10 cellular contexts compared by ENCODE assay signal in the genomic region with DNA sequence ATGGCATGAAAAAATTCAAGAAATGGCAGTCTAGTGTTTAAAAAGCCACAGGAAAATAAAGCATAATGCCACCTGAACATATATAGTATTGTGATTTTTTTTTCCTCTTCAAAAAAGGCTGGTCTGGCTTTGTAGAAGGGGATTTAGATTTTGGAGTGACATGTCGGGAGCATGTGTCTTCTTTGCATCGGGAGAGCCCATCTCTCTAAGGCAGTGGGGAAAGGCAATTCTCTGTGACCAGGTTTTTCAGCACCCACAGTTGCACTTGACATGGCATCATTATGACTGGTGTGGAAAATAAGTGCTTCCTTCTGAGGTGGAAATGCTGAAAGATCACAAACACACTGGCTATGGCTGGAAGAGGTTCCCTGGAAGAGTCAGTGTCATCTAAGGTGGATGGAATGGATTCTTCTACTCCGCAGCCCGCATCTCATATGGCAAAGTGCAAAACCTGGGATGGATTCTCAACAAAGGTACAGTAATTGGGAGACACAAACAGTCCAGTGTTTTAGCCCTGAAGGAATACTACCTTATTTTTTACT.
DNase-seq lines count a peak whose midpoint lies in the region; ATAC-seq and TF ChIP-seq lines count a peak whose summit lies in the region.
"Had no signal": no experiment of that assay in that cellular context is flagged by ENCODE, and none has a peak within 500 bp of the region (broad histone marks: within the 10 kb centered on the region; RNA-seq: fewer than 3 reads in every experiment).

No MANE protein-coding gene starts in this region.

- peaks cover 36% of the 10 kb centered on the region for H3K4me1 ChIP-seq in suprapubic skin

- DNase-seq in activated CD4-positive, alpha-beta T cell treated with anti-CD3 and anti-CD28 coated beads for 36 hours: peak; percentile 13
- no peak for DNase-seq in activated CD4-positive, alpha-beta T cell treated with anti-CD3 and anti-CD28 coated beads for 48 hours
- DNase-seq in NCI-H526 (lab: John Stamatoyannopoulos, UW): peak; percentile 71 to 84
- DNase-seq in dedifferentiated amniotic fluid mesenchymal stem cell (ENCODE audit: extremely low spot score): peak; percentile 84
- DNase-seq in kidney tubule cell (ENCODE audit: low spot score): peak; percentile 66
- DNase-seq in suprapubic skin (ENCODE audit: low spot score in 2 of 2): no peak

- 1% methylated on average over 4 of the region's 4 CpGs for WGBS in suprapubic skin

- TF ChIP-seq CTCF in suprapubic skin (IDR thresholded peaks at IDR 0.05): no peak

- intact Hi-C loops in activated CD4-positive, alpha-beta T cell treated with anti-CD3 and anti-CD28 coated beads for 36 hours (cut with DNase I, micrococcal nuclease): loop anchor here in 1 of 2 experiments (5.0 kb wide), 1 partner anchor 169 kb away; no protein-coding TSS in a partner anchor

- no peak overlapping the region for H3K4me3 Mint-ChIP-seq in activated CD4-positive, alpha-beta T cell treated with anti-CD3 and anti-CD28 coated beads for 36 hours
- H3K4me3 Mint-ChIP-seq: CD4-positive, CD25-positive, alpha-beta regulatory T cell; stimulated activated naive CD8-positive, alpha-beta T cell treated with anti-CD3 and anti-CD28 coated beads, Interleukin-15, Interleukin-2, amounts not matched to agents 100 ng/mL and 50 ng/mL, for 24 hours had no signal

- H3K4me3 ChIP-seq in suprapubic skin: peak overlapping the region; percentile 37

- no peak overlapping the region for H3K27ac Mint-ChIP-seq in activated CD4-positive, alpha-beta T cell treated with anti-CD3 and anti-CD28 coated beads for 36 hours
- H3K27ac Mint-ChIP-seq: CD4-positive, CD25-positive, alpha-beta regulatory T cell; stimulated activated naive CD8-positive, alpha-beta T cell treated with anti-CD3 and anti-CD28 coated beads, Interleukin-15, Interleukin-2, amounts not matched to agents 100 ng/mL and 50 ng/mL, for 24 hours had no signal

- POLR2A ChIA-PET in activated CD4-positive, alpha-beta T cell treated with anti-CD3 and anti-CD28 coated beads for 36 hours (lab: Charles Lee): no interaction called here

- no peak overlapping the region for H3K27ac ChIP-seq in suprapubic skin

- CTCF ChIA-PET in activated CD4-positive, alpha-beta T cell treated with anti-CD3 and anti-CD28 coated beads for 36 hours (lab: Charles Lee): no interaction called here

- H3K36me3 Mint-ChIP-seq in activated CD4-positive, alpha-beta T cell treated with anti-CD3 and anti-CD28 coated beads for 36 hours (ENCODE audit: low read depth): no peaks in the 10 kb centered on the region
- H3K36me3 Mint-ChIP-seq: CD4-positive, CD25-positive, alpha-beta regulatory T cell had no signal

- peaks cover 7% of the 10 kb centered on the region for H3K4me1 Mint-ChIP-seq in activated CD4-positive, alpha-beta T cell treated with anti-CD3 and anti-CD28 coated beads for 36 hours

- peaks cover 15% of the 10 kb centered on the region for H3K27me3 ChIP-seq in suprapubic skin

- no peaks in the 10 kb centered on the region for H3K9me3 ChIP-seq in suprapubic skin

- H3K9me3 Mint-ChIP-seq in activated CD4-positive, alpha-beta T cell treated with anti-CD3 and anti-CD28 coated beads for 36 hours (ENCODE audit: low read depth): no peaks in the 10 kb centered on the region
- H3K9me3 Mint-ChIP-seq: stimulated activated naive CD8-positive, alpha-beta T cell treated with anti-CD3 and anti-CD28 coated beads, Interleukin-15, Interleukin-2, amounts not matched to agents 100 ng/mL and 50 ng/mL, for 24 hours had no signal

- TF ChIP-seq POLR2A in suprapubic skin (IDR thresholded peaks at IDR 0.05): no peak

- ATAC-seq in activated CD4-positive, alpha-beta T cell treated with anti-CD3 and anti-CD28 coated beads for 36 hours: peak; percentile 23
- ATAC-seq in GM21723 (IDR thresholded peaks at IDR 0.05; ENCODE audit: unreplicated experiment) (no peak), HG02571 (IDR thresholded peaks at IDR 0.05; ENCODE audit: unreplicated experiment) (no peak)

- TF ChIP-seq EP300 in suprapubic skin (IDR thresholded peaks at IDR 0.05): no peak

- peaks cover 42% of the 10 kb centered on the region for H3K27me3 Mint-ChIP-seq in activated CD4-positive, alpha-beta T cell treated with anti-CD3 and anti-CD28 coated beads for 36 hours

- no peaks in the 10 kb centered on the region for H3K36me3 ChIP-seq in suprapubic skin

Comparison
In these comparisons a context has a peak if more than half of its experiments do, and no peak if none do; other contexts are left out.
1. DNase-seq: peak in activated CD4-positive, alpha-beta T cell treated with anti-CD3 and anti-CD28 coated beads for 36 hours (single experiment), NCI-H526 (2 of 2), dedifferentiated amniotic fluid mesenchymal stem cell (single experiment) and kidney tubule cell (single experiment); none in activated CD4-positive, alpha-beta T cell treated with anti-CD3 and anti-CD28 coated beads for 48 hours (single experiment) and suprapubic skin (0 of 2).